In genomic region chr10:17586741-17587720, GRCh38 we compare ENCODE assay signal across 9 cellular contexts. TPM values are rescaled to one million over a fixed set of nuclear protein-coding genes. Genes with fewer than 3 reads are reported as not detected.
A peak's percentile ranks its signal among the peaks of the same experiment; 100 is the strongest.
DNase-seq lines count a peak whose midpoint lies in the region; ATAC-seq and TF ChIP-seq lines count a peak whose summit lies in the region.
"Had no signal": no experiment of that assay in that cellular context is flagged by ENCODE, and none has a peak within 500 bp of the region (broad histone marks: within the 10 kb centered on the region; RNA-seq: fewer than 3 reads in every experiment).

No MANE protein-coding gene starts in this region.

- ATAC-seq in GM21447 (IDR thresholded peaks at IDR 0.05; ENCODE audit: unreplicated experiment): peak; percentile 61
- peak; percentile 36 for ATAC-seq in foreskin keratinocyte
- no peak for ATAC-seq in CD4-positive, alpha-beta T cell (ENCODE audit: poor library complexity)

- H3K27ac ChIP-seq in foreskin keratinocyte (no peak overlapping the region), PC-9 (no peak overlapping the region)
- no peak overlapping the region for H3K27ac ChIP-seq in CD4-positive, alpha-beta T cell (ENCODE audit: low read depth, low read length)

- H3K4me3 ChIP-seq in H7 (ENCODE audit: insufficient read depth, low read depth, low read length): no peak overlapping the region
- H3K4me3 ChIP-seq in PC-9: no peak overlapping the region

- POLR2A ChIA-PET in PC-9 (lab: Charles Lee; ENCODE audit: unreplicated experiment): no interaction called here
- POLR2A ChIA-PET in CD4-positive, alpha-beta T cell (lab: Charles Lee): no interaction called here

- H4K20me1 ChIP-seq in PC-9 (ENCODE audit: insufficient read depth): no peaks in the 10 kb centered on the region

- H3K36me3 Mint-ChIP-seq in CD4-positive, alpha-beta T cell (ENCODE audit: low read depth): no peaks in the 10 kb centered on the region

- H3K9me3 ChIP-seq in PC-9 (ENCODE audit: insufficient read depth, low read depth): no peaks in the 10 kb centered on the region
- no peaks in the 10 kb centered on the region for H3K9me3 ChIP-seq in CD4-positive, alpha-beta T cell (ENCODE audit: control insufficient read depth, low read length)

- H3K4me3 Mint-ChIP-seq in CD4-positive, alpha-beta T cell: no peak overlapping the region

- peaks cover 1% of the 10 kb centered on the region; the same call in 1 of the 2 replicates for H3K36me3 ChIP-seq in H7 (replicated peaks; ENCODE audit: control insufficient read depth, insufficient read depth, low read length)
- H3K36me3 ChIP-seq in PC-9 (ENCODE audit: low read depth): no peaks in the 10 kb centered on the region

- no peaks in the 10 kb centered on the region for H3K4me1 Mint-ChIP-seq in CD4-positive, alpha-beta T cell (ENCODE audit: low read depth)

- peaks cover 5% of the 10 kb centered on the region for H3K27me3 Mint-ChIP-seq in CD4-positive, alpha-beta T cell

- H3K4me1 ChIP-seq in foreskin keratinocyte (no peaks in the 10 kb centered on the region), PC-9 (replicated peaks; ENCODE audit: insufficient read depth) (no peaks in the 10 kb centered on the region)

- no peaks in the 10 kb centered on the region for H3F3A ChIP-seq in PC-9 (ENCODE audit: insufficient read depth, low read depth)

- CTCF ChIA-PET in PC-9 (lab: Charles Lee): interaction anchor here (0.8 kb wide), 1 partner anchor 178 kb away, joined by 9 read pairs; no protein-coding TSS in a partner anchor
- CTCF ChIA-PET in CD4-positive, alpha-beta T cell (lab: Charles Lee): interaction anchor here (0.7 kb wide), 2 partner anchors 270 to 1529 kb away, joined by 3 read pairs; no protein-coding TSS in a partner anchor

- H2AFZ ChIP-seq in PC-9: no peak overlapping the region

- no peak overlapping the region for H3K27ac Mint-ChIP-seq in CD4-positive, alpha-beta T cell

- intact Hi-C loops in PC-9 (cut with micrococcal nuclease; ENCODE audit: unreplicated experiment): loop anchor here (5.0 kb wide), 1 partner anchor 140 kb away; no protein-coding TSS in a partner anchor
- intact Hi-C loops in CD4-positive, alpha-beta T cell (cut with DNase I, micrococcal nuclease): no loop called here

- no peaks in the 10 kb centered on the region for H3K27me3 ChIP-seq in foreskin keratinocyte
- no peaks in the 10 kb centered on the region for H3K27me3 ChIP-seq in H7 (ENCODE audit: control insufficient read depth, insufficient read depth, low read length)
- H3K27me3 ChIP-seq in PC-9 (ENCODE audit: insufficient read depth, low read depth): no peaks in the 10 kb centered on the region
- no peaks in the 10 kb centered on the region for H3K27me3 ChIP-seq in CD4-positive, alpha-beta T cell (ENCODE audit: control insufficient read depth, insufficient read depth, low read length)

- TF ChIP-seq CTCF in foreskin keratinocyte (conservative IDR thresholded peaks at IDR 0.05): no peak
- no peak for TF ChIP-seq CTCF in PC-9 (conservative IDR thresholded peaks at IDR 0.05)
- TF ChIP-seq CTCF in CD4-positive, alpha-beta T cell (IDR thresholded peaks at IDR 0.05): no peak

- no peaks in the 10 kb centered on the region for H3K9me3 Mint-ChIP-seq in CD4-positive, alpha-beta T cell

- no TSS peak for BruUV-seq in PC-9 (replicated peaks; lab: Mats Ljungman, UMichigan)

- H3K9me2 ChIP-seq in PC-9 (ENCODE audit: insufficient read depth): no peaks in the 10 kb centered on the region

- peak; percentile 55 for DNase-seq in EH (ENCODE audit: low read depth)
- peak; percentile 35 for DNase-seq in M059J (ENCODE audit: low read depth)
- peak in 1 of 2 donors; percentile 10 for DNase-seq in foreskin keratinocyte
- no peak for DNase-seq in H7
- no peak for DNase-seq in PC-9
- DNase-seq in CD4-positive, alpha-beta T cell: no peak
- DNase-seq in NCI-H1930 (lab: John Stamatoyannopoulos, UW): no peak
- DNase-seq: SHP77 treated with DMSO at 0.1 percent for 48 hours had no signal

- H3K79me2 ChIP-seq in PC-9 (ENCODE audit: low read depth): no peaks in the 10 kb centered on the region

- no peak overlapping the region for H3K4me2 ChIP-seq in PC-9

RNA-seq across cellular contexts. Expression of gene HACD1, which starts 30.1 kb away (rescaled TPM):
- total RNA-seq in M059J (2014; rRNA removed; shearing (Covaris generic)): 32.0 and 37.5 TPM in 2 replicates
- total RNA-seq in foreskin keratinocyte (20.2 and 22.1 TPM in 2 replicates), PC-9 (2021) (29.6 and 36.3 TPM in 2 replicates)
- 27.7 and 33.4 TPM in 2 replicates for polyA plus RNA-seq in foreskin keratinocyte
- 12.2 and 22.4 TPM in 2 replicates for total RNA-seq in H7 (2014; rRNA removed; shearing (Covaris generic))
- total RNA-seq in CD4-positive, alpha-beta T cell: under 1 TPM; 0.75 to 0.77 TPM

RNA-seq across cellular contexts. Expression of gene STAM, which starts 56.9 kb away (rescaled TPM):
- total RNA-seq in M059J (2014; rRNA removed; shearing (Covaris generic)): 15.5 and 18.4 TPM in 2 replicates
- 28.4 and 29.4 TPM in 2 replicates for total RNA-seq in foreskin keratinocyte
- polyA plus RNA-seq in foreskin keratinocyte: 9.8 and 12.0 TPM in 2 replicates
- 21.6 and 25.4 TPM in 2 replicates for total RNA-seq in H7 (2014; rRNA removed; shearing (Covaris generic))
- 37.0 and 38.8 TPM in 2 replicates for total RNA-seq in PC-9 (2021)
- total RNA-seq in CD4-positive, alpha-beta T cell: 10 to 100 TPM; 52.4 to 53.3 TPM

Comparison
In these comparisons a context has a peak if more than half of its experiments do, and no peak if none do; other contexts are left out.
1. DNase-seq: peak in EH (single experiment) and M059J (single experiment); none in H7 (single experiment), PC-9 (0 of 2), CD4-positive, alpha-beta T cell (0 of 10) and NCI-H1930 (0 of 2).